Comparison of ENCODE assay signal across 16 cellular contexts in the genomic region with DNA sequence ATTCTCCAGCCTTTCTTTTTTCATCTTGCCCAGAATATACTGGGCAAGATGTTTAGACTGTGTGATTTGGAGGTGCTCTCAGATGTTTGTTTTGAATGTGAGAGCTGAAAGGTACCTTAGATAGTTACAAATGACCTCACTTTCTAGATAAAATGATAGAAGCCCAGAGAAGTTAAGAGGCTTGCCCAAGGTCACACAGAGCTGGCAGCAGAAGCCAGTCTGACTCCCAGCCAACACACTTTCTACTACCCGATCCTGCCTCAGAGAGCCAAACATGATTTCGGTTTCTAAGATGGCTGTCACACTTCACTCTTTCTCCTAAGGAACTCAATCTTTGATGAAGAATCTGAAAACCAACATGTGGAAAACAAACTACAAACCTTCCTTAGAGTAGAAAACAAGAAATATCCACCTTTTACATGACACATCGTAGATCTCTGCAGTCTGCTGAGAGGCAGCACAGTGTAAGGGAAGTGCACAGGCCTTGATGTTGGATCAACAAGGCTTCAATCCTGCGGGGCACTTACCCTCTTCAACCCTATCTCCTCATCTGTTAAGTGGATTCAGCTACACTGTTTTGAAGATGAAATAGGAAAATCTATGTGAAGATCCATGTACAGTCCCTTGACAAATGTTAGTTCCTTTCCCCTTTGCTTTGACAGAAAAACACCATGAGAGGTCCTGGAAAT. TPM values are rescaled to one million over a fixed set of nuclear protein-coding genes. Genes with fewer than 3 reads are reported as not detected.
DNase-seq lines count a peak whose midpoint lies in the region; ATAC-seq and TF ChIP-seq lines count a peak whose summit lies in the region.
"Had no signal": no experiment of that assay in that cellular context is flagged by ENCODE, and none has a peak within 500 bp of the region (broad histone marks: within the 10 kb centered on the region; RNA-seq: fewer than 3 reads in every experiment).

No MANE protein-coding gene starts in this region.

- H3K4me1 Mint-ChIP-seq in T-helper 1 cell treated with Interleukin-12 subunit alpha and Interleukin-12 subunit beta and Interleukin-4 antibody, amounts not matched to agents 30 μg/mL and 1 μg/mL, for 36 hours (ENCODE audit: low read depth): peaks cover 92% of the 10 kb centered on the region
- peaks cover 89% of the 10 kb centered on the region in 2 donors for H3K4me1 Mint-ChIP-seq in natural killer cell

- dilution Hi-C loops in IMR-90 (cut with HindIII; ENCODE audit: low sequenced_read_pairs, unreplicated experiment): no loop called here

- no TSS peak for BruUV-seq in IMR-90 (replicated peaks; lab: Mats Ljungman, UMichigan)

- peaks cover 0 to 3% of the 10 kb centered on the region in 2 experiments; a peak in 1 of 4 replicates for H3K79me1 ChIP-seq in IMR-90 (ENCODE audit: low read depth in 1 of 2, low read length in 2 of 2)

- H4K5ac ChIP-seq in IMR-90 (ENCODE audit: low read depth, low read length): no peak overlapping the region

- H3K36me3 ChIP-seq in IMR-90 (ENCODE audit: control insufficient read depth, insufficient read depth, low read length): peaks cover 7% of the 10 kb centered on the region
- H3K36me3 ChIP-seq: Peyer's patch, upper lobe of right lung had no signal

- WGBS in IMR-90 (ENCODE audit: extremely low coverage in 2 of 2, insufficient read length in 1 of 2), 2 experiments: no CpG with 5 or more reads among the region's 4 CpGs

- no peaks in the 10 kb centered on the region for H3K27me3 ChIP-seq in IMR-90 (ENCODE audit: control insufficient read depth, insufficient read depth, low read length)
- H3K27me3 ChIP-seq: foreskin keratinocyte, Peyer's patch, upper lobe of right lung had no signal

- 0 out of 2 replicates have a peak overlapping the region, but pooled peaks have one; percentile 24 for H3K14ac ChIP-seq in IMR-90 (replicated peaks; ENCODE audit: low read depth, low read length)

- H2BK15ac ChIP-seq in IMR-90 (ENCODE audit: low read depth, low read length): no peak overlapping the region

- ATAC-seq in IMR-90 (ENCODE audit: low read depth) (no peak), natural killer cell (peak in 2 of 3 donors; percentile 6 to 9), GM19324 (IDR thresholded peaks at IDR 0.05; ENCODE audit: low FRiP score, unreplicated experiment) (no peak), GM19455 (IDR thresholded peaks at IDR 0.05; ENCODE audit: unreplicated experiment) (no peak)
- peak; percentile 37 to 48 for ATAC-seq in activated naive CD4-positive, alpha-beta T cell treated with anti-CD3 and anti-CD28 coated beads, Interleukin-2, amount 50 U/mL, for 72 hours
- ATAC-seq: foreskin keratinocyte had no signal

- no peak overlapping the region for H4K8ac ChIP-seq in IMR-90 (ENCODE audit: low read depth in 2 of 2, low read length in 2 of 2)

- no peak overlapping the region for H2BK120ac ChIP-seq in IMR-90 (ENCODE audit: low read depth, low read length)

- H3K9me1 ChIP-seq in IMR-90 (ENCODE audit: insufficient read depth, low read length): peaks cover 19% of the 10 kb centered on the region; the same call in 1 of the 2 replicates

- TF ChIP-seq POLR2A in IMR-90 (IDR thresholded peaks at IDR 0.05; ENCODE audit: low read depth, low read length): no peak

- H3K27me3 Mint-ChIP-seq in T-helper 1 cell treated with Interleukin-12 subunit alpha and Interleukin-12 subunit beta and Interleukin-4 antibody, amounts not matched to agents 30 μg/mL and 1 μg/mL, for 36 hours (ENCODE audit: low read depth): no peaks in the 10 kb centered on the region
- H3K27me3 Mint-ChIP-seq in natural killer cell (ENCODE audit: low read depth in 2 of 2): no peaks in the 10 kb centered on the region

- peak overlapping the region; percentile 94 for H3K27ac Mint-ChIP-seq in T-helper 1 cell treated with Interleukin-12 subunit alpha and Interleukin-12 subunit beta and Interleukin-4 antibody, amounts not matched to agents 30 μg/mL and 1 μg/mL, for 36 hours
- H3K27ac Mint-ChIP-seq in activated naive CD4-positive, alpha-beta T cell treated with anti-CD3 and anti-CD28 coated beads, Interleukin-2, amount 50 U/mL, for 72 hours: peak overlapping the region; percentile 92 to 98
- peak overlapping the region; percentile 98 to 100 for H3K27ac Mint-ChIP-seq in natural killer cell

- H4K20me1 ChIP-seq in IMR-90 (ENCODE audit: insufficient read depth, low read length): no peaks in the 10 kb centered on the region

- no peak overlapping the region for H2AFZ ChIP-seq in IMR-90 (replicated peaks; ENCODE audit: low read length, poor library complexity)

- peaks cover 26% of the 10 kb centered on the region for H3K4me1 ChIP-seq in IMR-90 (ENCODE audit: control insufficient read depth, insufficient read depth, low read length)
- H3K4me1 ChIP-seq: foreskin keratinocyte had no signal

- TF ChIP-seq CTCF in IMR-90 (conservative IDR thresholded peaks at IDR 0.05; ENCODE audit: low read depth, low read length) (no peak), natural killer cell (IDR thresholded peaks at IDR 0.05) (no peak)

- H3K56ac ChIP-seq in IMR-90 (ENCODE audit: extremely low read depth, insufficient read depth, low read length): no peak overlapping the region

- no peak overlapping the region for H3K4me2 ChIP-seq in IMR-90 (ENCODE audit: low read depth, low read length)

- peaks cover 4% of the 10 kb centered on the region for H3K9me3 Mint-ChIP-seq in T-helper 1 cell treated with Interleukin-12 subunit alpha and Interleukin-12 subunit beta and Interleukin-4 antibody, amounts not matched to agents 30 μg/mL and 1 μg/mL, for 36 hours
- H3K9me3 Mint-ChIP-seq in activated naive CD4-positive, alpha-beta T cell treated with anti-CD3 and anti-CD28 coated beads, Interleukin-2, amount 50 U/mL, for 72 hours: peaks cover 4% of the 10 kb centered on the region in 2 donors
- H3K9me3 Mint-ChIP-seq in natural killer cell: no peaks in the 10 kb centered on the region

- H3K4ac ChIP-seq in IMR-90 (ENCODE audit: low read depth, low read length): no peak overlapping the region

- peaks cover 63% of the 10 kb centered on the region for H3K36me3 Mint-ChIP-seq in T-helper 1 cell treated with Interleukin-12 subunit alpha and Interleukin-12 subunit beta and Interleukin-4 antibody, amounts not matched to agents 30 μg/mL and 1 μg/mL, for 36 hours (ENCODE audit: low read depth)
- H3K36me3 Mint-ChIP-seq in activated naive CD4-positive, alpha-beta T cell treated with anti-CD3 and anti-CD28 coated beads, Interleukin-2, amount 50 U/mL, for 72 hours: peaks cover 5 to 14% of the 10 kb centered on the region in 2 donors
- H3K36me3 Mint-ChIP-seq in natural killer cell: peaks cover 16% of the 10 kb centered on the region

- H3K4me3 Mint-ChIP-seq in T-helper 1 cell treated with Interleukin-12 subunit alpha and Interleukin-12 subunit beta and Interleukin-4 antibody, amounts not matched to agents 30 μg/mL and 1 μg/mL, for 36 hours: peak overlapping the region; percentile 61
- peak overlapping the region; percentile 92 for H3K4me3 Mint-ChIP-seq in natural killer cell

- intact Hi-C loops in IMR-90 (cut with micrococcal nuclease) (no loop called here), natural killer cell (cut with micrococcal nuclease) (loop anchor here (2.0 to 5.0 kb wide), 7 partner anchors 28 to 1054 kb away; a partner anchor contains a TSS)

- H2AK9ac ChIP-seq in IMR-90 (replicated peaks; ENCODE audit: low read depth, low read length, poor library complexity): no peak overlapping the region

- H2AK5ac ChIP-seq in IMR-90 (ENCODE audit: low read depth, low read length): no peak overlapping the region

- in situ Hi-C loops in IMR-90 (cut with MboI; ENCODE audit: low sequenced_read_pairs): no loop called here

- no peaks in the 10 kb centered on the region for H3K9me3 ChIP-seq in IMR-90 (ENCODE audit: control insufficient read depth, insufficient read depth, low read length)
- H3K9me3 ChIP-seq: Peyer's patch, upper lobe of right lung had no signal

- H3K23ac ChIP-seq in IMR-90 (ENCODE audit: low read depth, low read length): no peak overlapping the region; the same call in 1 of the 2 replicates

- H3K27ac ChIP-seq in IMR-90 (ENCODE audit: insufficient read depth, low read length) (no peak overlapping the region), substantia nigra (ENCODE audit: low read depth, low read length, poor library complexity, severe bottlenecking) (no peak overlapping the region)
- H3K27ac ChIP-seq: foreskin keratinocyte, upper lobe of right lung had no signal

- H2BK5ac ChIP-seq in IMR-90 (ENCODE audit: low read depth, low read length, poor library complexity, severe bottlenecking): no peak overlapping the region

- H3K18ac ChIP-seq in IMR-90 (ENCODE audit: low read depth, low read length): no peak overlapping the region

- H2BK20ac ChIP-seq in IMR-90 (ENCODE audit: low read depth, low read length): no peak overlapping the region

- no peak for DNase-seq in IMR-90
- DNase-seq in activated naive CD4-positive, alpha-beta T cell treated with anti-CD3 and anti-CD28 coated beads, Interleukin-2, amount 50 U/mL, for 72 hours (ENCODE audit: low spot score in 2 of 2): no peak
- no peak for DNase-seq in natural killer cell
- DNase-seq in substantia nigra (lab: John Stamatoyannopoulos, UW): no peak
- no peak for DNase-seq in NCI-H1930 (lab: John Stamatoyannopoulos, UW)
- DNase-seq: anterior cingulate cortex, C1 segment of cervical spinal cord, foreskin keratinocyte, MV-4-11, NCI-H2029 treated with DMSO at 0.1 percent for 48 hours, NCI-H526 treated with DMSO at 0.1 percent for 48 hours, upper lobe of right lung had no signal

- TF ChIP-seq RAD21 in IMR-90 (IDR thresholded peaks at IDR 0.05; ENCODE audit: low read length): no peak

- no peak overlapping the region for H3K4me3 ChIP-seq in IMR-90 (ENCODE audit: insufficient read depth, low read depth, low read length)
- H3K4me3 ChIP-seq: Peyer's patch, upper lobe of right lung had no signal

- CTCF ChIA-PET in IMR-90 (lab: Yijun Ruan, JAX): no interaction called here

- POLR2A ChIA-PET in IMR-90 (lab: Charles Lee; ENCODE audit: unreplicated experiment): no interaction called here

- H4K91ac ChIP-seq in IMR-90 (ENCODE audit: insufficient read depth, low read depth, low read length): no peak overlapping the region

- H3K9ac ChIP-seq in IMR-90 (ENCODE audit: low read depth, low read length): no peak overlapping the region

TF ChIP-seq in IMR-90, 13 proteins besides CTCF, POLR2A, EP300 and RAD21:
- TF ChIP-seq SMC3 (IDR thresholded peaks at IDR 0.05; ENCODE audit: low read depth, low read length): no peak

RNA-seq across cellular contexts. Expression of a gene that starts 58.6 kb away (rescaled TPM):
- total RNA-seq in IMR-90 (2012; rRNA removed): 45.2 and 59.4 TPM in 2 replicates
- polyA plus RNA-seq in IMR-90 (2012; rRNA removed): 49.5 and 70.0 TPM in 2 replicates
- 13.7 and 35.1 TPM in 2 replicates for polyA plus RNA-seq in IMR-90 (2012; cell fraction: cytosol; rRNA removed)
- polyA plus RNA-seq in IMR-90 (2012; cell fraction: nucleus; rRNA removed; ENCODE audit: low replicate concordance): 31.2 and 414 TPM in 2 replicates
- total RNA-seq in activated naive CD4-positive, alpha-beta T cell treated with anti-CD3 and anti-CD28 coated beads, Interleukin-2, amount 50 U/mL, for 72 hours: 1 to 10 TPM; 4.6 to 7.5 TPM
- 100 to 1,000 TPM; 116 to 237 (median 143) TPM for total RNA-seq in natural killer cell

Comparison
In these comparisons a context has a peak if more than half of its experiments do, and no peak if none do; other contexts are left out.
1. ATAC-seq: peak in activated naive CD4-positive, alpha-beta T cell treated with anti-CD3 and anti-CD28 coated beads, Interleukin-2, amount 50 U/mL, for 72 hours (2 of 2) and natural killer cell (2 of 3); none in IMR-90 (single experiment), GM19324 (single experiment) and GM19455 (single experiment).
2. Peak in every context shown above with its lines, with median percentiles within 50 percentile points of each other: H3K27ac Mint-ChIP-seq.